ENCODE assay signal across 17 cellular contexts in genomic region chrX:38919202-38919601, GRCh38.
DNase-seq lines count a peak whose midpoint lies in the region; ATAC-seq and TF ChIP-seq lines count a peak whose summit lies in the region.
"Had no signal": no experiment of that assay in that cellular context is flagged by ENCODE, and none has a peak within 500 bp of the region (broad histone marks: within the 10 kb centered on the region; RNA-seq: fewer than 3 reads in every experiment).

No MANE protein-coding gene starts in this region.

- H3K4me3 Mint-ChIP-seq in mesothelial cell of epicardium, result no peak overlapping the region
- H3K4me3 Mint-ChIP-seq: CD8-positive, alpha-beta memory T cell had no signal

- H3K4me1 Mint-ChIP-seq in mesothelial cell of epicardium, result no peaks in the 10 kb centered on the region
- H3K4me1 Mint-ChIP-seq: CD8-positive, alpha-beta memory T cell had no signal

- peak overlapping the region; percentile 32 for H3K4me2 ChIP-seq in DOHH2 (ENCODE audit: low read length)
- peak overlapping the region; percentile 24; the same call in 1 of the 2 replicates for H3K4me2 ChIP-seq in OCI-LY1 (ENCODE audit: low read length)
- H3K4me2 ChIP-seq: BLaER1 had no signal

- H3F3A ChIP-seq in DOHH2 (ENCODE audit: control insufficient read depth, insufficient read depth) (no peaks in the 10 kb centered on the region), OCI-LY1 (ENCODE audit: insufficient read depth, low read length) (no peaks in the 10 kb centered on the region)

- H3K9me3 ChIP-seq in DOHH2 (ENCODE audit: control insufficient read depth, insufficient read depth, low read length) (no peaks in the 10 kb centered on the region), OCI-LY1 (ENCODE audit: low read length) (no peaks in the 10 kb centered on the region), heart right ventricle (no peaks in the 10 kb centered on the region)
- H3K9me3 ChIP-seq: Caco-2, HAP-1 had no signal

- no peak overlapping the region; the same call in 1 of the 2 replicates for H3K9ac ChIP-seq in OCI-LY1 (ENCODE audit: low read length)
- H3K9ac ChIP-seq: BLaER1 had no signal

- H4K20me1 ChIP-seq in DOHH2 (ENCODE audit: control insufficient read depth, insufficient read depth, low read depth, low read length), result no peaks in the 10 kb centered on the region
- H4K20me1 ChIP-seq in OCI-LY1 (ENCODE audit: insufficient read depth, low read length), result no peaks in the 10 kb centered on the region
- H4K20me1 ChIP-seq: BLaER1 had no signal

- no peak overlapping the region for H3K4me3 ChIP-seq in DOHH2 (ENCODE audit: low read length)
- no peak overlapping the region for H3K4me3 ChIP-seq in OCI-LY1 (ENCODE audit: low read depth, low read length, poor library complexity, severe bottlenecking)
- no peak overlapping the region for H3K4me3 ChIP-seq in heart right ventricle
- H3K4me3 ChIP-seq: BLaER1, HAP-1, K562 had no signal

- H3K9me3 Mint-ChIP-seq in mesothelial cell of epicardium, result peaks cover 9% of the 10 kb centered on the region

- no peaks in the 10 kb centered on the region for H3K36me3 Mint-ChIP-seq in mesothelial cell of epicardium
- H3K36me3 Mint-ChIP-seq: CD8-positive, alpha-beta memory T cell had no signal

- TF ChIP-seq CTCF in DOHH2 (IDR thresholded peaks at IDR 0.05; ENCODE audit: low read depth, low read length, poor library complexity, severe bottlenecking) (no peak), OCI-LY1 (IDR thresholded peaks at IDR 0.05; ENCODE audit: low read length) (no peak), heart right ventricle (IDR thresholded peaks at IDR 0.05) (no peak), mesothelial cell of epicardium (IDR thresholded peaks at IDR 0.05; ENCODE audit: unreplicated experiment) (no peak)

- H3K4me1 ChIP-seq in DOHH2 (ENCODE audit: control insufficient read depth, low read length) (peaks cover 12% of the 10 kb centered on the region), OCI-LY1 (ENCODE audit: insufficient read depth, low read length, severe bottlenecking) (peaks cover 70% of the 10 kb centered on the region), heart right ventricle (peaks cover 0 to 9% (median 0%) of the 10 kb centered on the region in 9 donors)
- H3K4me1 ChIP-seq: Caco-2, HAP-1 had no signal

- peak; percentile 62 for ATAC-seq in GM21390 (IDR thresholded peaks at IDR 0.05; ENCODE audit: unreplicated experiment)
- peak; percentile 49 for ATAC-seq in HG02885 (IDR thresholded peaks at IDR 0.05; ENCODE audit: poor library complexity, unreplicated experiment)
- ATAC-seq in HG02970 (IDR thresholded peaks at IDR 0.05; ENCODE audit: low FRiP score, unreplicated experiment), result no peak
- ATAC-seq in heart right ventricle, result no peak
- ATAC-seq: K562 had no signal

- DNase-seq in midbrain (lab: John Stamatoyannopoulos, UW) (no peak), heart right ventricle (no peak), mesothelial cell of epicardium (ENCODE audit: low spot score in 2 of 2, unreplicated experiment in 2 of 2) (no peak)
- DNase-seq: AML-193; Caco-2; CD8-positive, alpha-beta memory T cell; Karpas-422 had no signal

- no peak overlapping the region for H3K27ac Mint-ChIP-seq in mesothelial cell of epicardium
- H3K27ac Mint-ChIP-seq: CD8-positive, alpha-beta memory T cell had no signal

- H3K79me2 ChIP-seq in DOHH2 (ENCODE audit: control insufficient read depth, low read length) (no peaks in the 10 kb centered on the region), OCI-LY1 (ENCODE audit: insufficient read depth, low read length) (no peaks in the 10 kb centered on the region)

- 70 to 82% methylated on average over 2 of the region's 2 CpGs for WGBS in heart right ventricle, 2 donors

- no peaks in the 10 kb centered on the region for H3K9me2 ChIP-seq in DOHH2 (replicated peaks; ENCODE audit: control insufficient read depth, low read length)
- no peaks in the 10 kb centered on the region for H3K9me2 ChIP-seq in OCI-LY1 (ENCODE audit: low read depth, low read length)

- H3K27ac ChIP-seq in DOHH2 (ENCODE audit: low read depth, low read length), result no peak overlapping the region
- H3K27ac ChIP-seq in OCI-LY1 (ENCODE audit: low read depth, low read length, poor library complexity, severe bottlenecking), result peak overlapping the region; percentile 79
- H3K27ac ChIP-seq in heart right ventricle, result no peak overlapping the region
- H3K27ac ChIP-seq: 22Rv1, BLaER1, HL-60 had no signal

- no peaks in the 10 kb centered on the region for H3K36me3 ChIP-seq in DOHH2 (ENCODE audit: control insufficient read depth, low read length)
- H3K36me3 ChIP-seq in OCI-LY1 (ENCODE audit: insufficient read depth, low read length), result no peaks in the 10 kb centered on the region
- H3K36me3 ChIP-seq in heart right ventricle, result no peaks in the 10 kb centered on the region
- H3K36me3 ChIP-seq: BLaER1, HAP-1 had no signal

- H2AFZ ChIP-seq in OCI-LY1 (ENCODE audit: low read length), result no peak overlapping the region

- H3K27me3 Mint-ChIP-seq in mesothelial cell of epicardium (ENCODE audit: low read depth), result no peaks in the 10 kb centered on the region

- intact Hi-C loops in heart right ventricle (cut with DNase I), result no loop called here

- no peaks in the 10 kb centered on the region for H3K27me3 ChIP-seq in DOHH2 (ENCODE audit: control insufficient read depth, low read length)
- no peaks in the 10 kb centered on the region for H3K27me3 ChIP-seq in OCI-LY1 (ENCODE audit: insufficient read depth, low read length)
- peaks cover 0 to 7% (median 0%) of the 10 kb centered on the region in 7 donors for H3K27me3 ChIP-seq in heart right ventricle
- H3K27me3 ChIP-seq: BLaER1 had no signal

Comparison
In these comparisons a context has a peak if more than half of its experiments do, and no peak if none do; other contexts are left out.
1. ATAC-seq: peak in GM21390 (single experiment) and HG02885 (single experiment); none in HG02970 (single experiment) and heart right ventricle (0 of 8).